Comparison of ENCODE assay signal across 1 cellular context in the genomic region with DNA sequence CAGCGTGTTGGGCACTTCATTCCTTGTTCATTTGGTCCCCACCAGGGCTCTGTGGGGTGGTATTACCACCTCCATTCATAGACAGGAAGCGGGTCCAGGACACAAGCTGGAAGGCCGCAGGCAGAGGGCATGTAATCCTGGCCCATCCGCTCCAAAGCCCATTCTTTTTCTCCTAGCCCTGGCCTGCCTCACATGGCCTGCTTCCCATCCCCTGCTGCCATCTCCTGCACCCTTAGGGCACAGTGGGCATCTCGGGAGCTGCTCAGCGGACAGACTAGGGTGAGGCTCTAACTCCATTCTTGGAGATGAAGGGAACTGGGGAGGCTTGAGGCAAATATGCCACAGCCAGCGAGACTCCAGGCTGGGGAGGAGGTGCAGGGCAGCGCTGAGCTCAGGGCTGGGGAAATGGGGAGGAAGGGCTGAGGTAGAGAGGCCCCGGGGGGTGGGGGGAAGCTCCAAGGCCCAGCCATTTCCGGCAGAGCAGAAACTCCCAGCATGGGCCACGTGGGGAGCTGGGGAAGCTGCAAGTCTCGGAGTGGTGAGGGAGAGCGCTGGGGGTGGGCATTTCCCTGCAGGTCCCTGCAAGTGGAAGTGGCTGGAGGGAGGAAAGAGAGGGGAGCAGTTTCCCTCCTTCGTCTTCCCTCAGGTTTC.
TF ChIP-seq lines count a peak whose summit lies in the region.

No MANE protein-coding gene starts in this region.

TF ChIP-seq in HepG2, 621 proteins besides CTCF, POLR2A, EP300 and RAD21:
- TF ChIP-seq ZNF20 (CRISPR knock-in tag; IDR thresholded peaks at IDR 0.05) = no peak
- no peak for TF ChIP-seq HNF1A (IDR thresholded peaks at IDR 0.05; ENCODE audit: low read depth)
- TF ChIP-seq HNF1A (CRISPR knock-in tag; IDR thresholded peaks at IDR 0.05; ENCODE audit: borderline replicate concordance) = no peak
- TF ChIP-seq ZNF556 (CRISPR knock-in tag; IDR thresholded peaks at IDR 0.05; ENCODE audit: borderline replicate concordance) = no peak
- TF ChIP-seq LRRFIP1 (CRISPR knock-in tag; conservative IDR thresholded peaks at IDR 0.05) = no peak
- no peak for TF ChIP-seq ZBTB38 (CRISPR knock-in tag; IDR thresholded peaks at IDR 0.05)
- TF ChIP-seq ZNF563 (CRISPR knock-in tag; IDR thresholded peaks at IDR 0.05) = no peak
- TF ChIP-seq ZNF644 (CRISPR knock-in tag; IDR thresholded peaks at IDR 0.05; ENCODE audit: low read depth) = no peak
- no peak for TF ChIP-seq GABPA (IDR thresholded peaks at IDR 0.05; ENCODE audit: low read depth, low read length)
- peak; percentile 51 for TF ChIP-seq GABPA (CRISPR knock-in tag; IDR thresholded peaks at IDR 0.05; ENCODE audit: low read depth)
- TF ChIP-seq ZFP62 (CRISPR knock-in tag; IDR thresholded peaks at IDR 0.05) = no peak
- TF ChIP-seq KLF16 (CRISPR knock-in tag; IDR thresholded peaks at IDR 0.05) = no peak
- no peak for TF ChIP-seq ZNF720 (CRISPR knock-in tag; IDR thresholded peaks at IDR 0.05)
- no peak for TF ChIP-seq ZNF160 (CRISPR knock-in tag; IDR thresholded peaks at IDR 0.05)
- 0 out of 2 replicates have a peak, but pooled peaks have one; percentile 42 for TF ChIP-seq MAX (IDR thresholded peaks at IDR 0.05)
- no peak for TF ChIP-seq HCFC1 (IDR thresholded peaks at IDR 0.05; ENCODE audit: low read depth, low read length)
- TF ChIP-seq PHF5A (CRISPR knock-in tag; IDR thresholded peaks at IDR 0.05; ENCODE audit: low read depth, unreplicated experiment) = no peak
- TF ChIP-seq ZNF550 (CRISPR knock-in tag; IDR thresholded peaks at IDR 0.05; ENCODE audit: borderline replicate concordance) = no peak
- no peak for TF ChIP-seq ZNF790 (CRISPR knock-in tag; IDR thresholded peaks at IDR 0.05; ENCODE audit: borderline replicate concordance)
- no peak for TF ChIP-seq ZNF335 (CRISPR knock-in tag; IDR thresholded peaks at IDR 0.05)
- no peak for TF ChIP-seq SMYD3 (CRISPR knock-in tag; IDR thresholded peaks at IDR 0.05)
- TF ChIP-seq ZNF383 (CRISPR knock-in tag; IDR thresholded peaks at IDR 0.05; ENCODE audit: borderline replicate concordance) = no peak
- TF ChIP-seq HDAC2 (CRISPR knock-in tag; IDR thresholded peaks at IDR 0.05) = no peak
- TF ChIP-seq CAMTA2 (CRISPR knock-in tag; IDR thresholded peaks at IDR 0.05; ENCODE audit: borderline replicate concordance) = no peak
- TF ChIP-seq, protein P1, sequence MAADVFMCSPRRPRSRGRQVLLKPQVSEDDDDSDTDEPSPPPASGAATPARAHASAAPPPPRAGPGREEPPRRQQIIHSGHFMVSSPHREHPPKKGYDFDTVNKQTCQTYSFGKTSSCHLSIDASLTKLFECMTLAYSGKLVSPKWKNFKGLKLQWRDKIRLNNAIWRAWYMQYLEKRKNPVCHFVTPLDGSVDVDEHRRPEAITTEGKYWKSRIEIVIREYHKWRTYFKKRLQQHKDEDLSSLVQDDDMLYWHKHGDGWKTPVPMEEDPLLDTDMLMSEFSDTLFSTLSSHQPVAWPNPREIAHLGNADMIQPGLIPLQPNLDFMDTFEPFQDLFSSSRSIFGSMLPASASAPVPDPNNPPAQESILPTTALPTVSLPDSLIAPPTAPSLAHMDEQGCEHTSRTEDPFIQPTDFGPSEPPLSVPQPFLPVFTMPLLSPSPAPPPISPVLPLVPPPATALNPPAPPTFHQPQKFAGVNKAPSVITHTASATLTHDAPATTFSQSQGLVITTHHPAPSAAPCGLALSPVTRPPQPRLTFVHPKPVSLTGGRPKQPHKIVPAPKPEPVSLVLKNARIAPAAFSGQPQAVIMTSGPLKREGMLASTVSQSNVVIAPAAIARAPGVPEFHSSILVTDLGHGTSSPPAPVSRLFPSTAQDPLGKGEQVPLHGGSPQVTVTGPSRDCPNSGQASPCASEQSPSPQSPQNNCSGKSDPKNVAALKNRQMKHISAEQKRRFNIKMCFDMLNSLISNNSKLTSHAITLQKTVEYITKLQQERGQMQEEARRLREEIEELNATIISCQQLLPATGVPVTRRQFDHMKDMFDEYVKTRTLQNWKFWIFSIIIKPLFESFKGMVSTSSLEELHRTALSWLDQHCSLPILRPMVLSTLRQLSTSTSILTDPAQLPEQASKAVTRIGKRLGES (CRISPR knock-in tag; IDR thresholded peaks at IDR 0.05; ENCODE audit: borderline replicate concordance) = no peak
- TF ChIP-seq KDM2A (CRISPR knock-in tag; IDR thresholded peaks at IDR 0.05; ENCODE audit: borderline replicate concordance, low read depth) = no peak
- no peak for TF ChIP-seq KDM4B (CRISPR knock-in tag; IDR thresholded peaks at IDR 0.05)
- peak; percentile 28; the same call in 1 of the 2 replicates for TF ChIP-seq MYC (CRISPR knock-in tag; IDR thresholded peaks at IDR 0.05; ENCODE audit: borderline replicate concordance)
- TF ChIP-seq ZNF687 (CRISPR knock-in tag; IDR thresholded peaks at IDR 0.05) = peak; percentile 62
- TF ChIP-seq GABPB1 (CRISPR knock-in tag; IDR thresholded peaks at IDR 0.05) = peak; percentile 59; the same call in 1 of the 2 replicates
- TF ChIP-seq ZSCAN21 (CRISPR knock-in tag; IDR thresholded peaks at IDR 0.05; ENCODE audit: borderline replicate concordance) = no peak
- TF ChIP-seq EZH2 (conservative IDR thresholded peaks at IDR 0.05; ENCODE audit: low read depth, low read length) = no peak
- TF ChIP-seq ZNF567 (CRISPR knock-in tag; IDR thresholded peaks at IDR 0.05; ENCODE audit: borderline replicate concordance) = no peak
- no peak for TF ChIP-seq ZNF792 (CRISPR knock-in tag; IDR thresholded peaks at IDR 0.05)
- no peak for TF ChIP-seq ZNF24 (IDR thresholded peaks at IDR 0.05)
- TF ChIP-seq HHEX (CRISPR knock-in tag; IDR thresholded peaks at IDR 0.05) = no peak
